1 cellular context compared by ENCODE assay signal in the genomic region with DNA sequence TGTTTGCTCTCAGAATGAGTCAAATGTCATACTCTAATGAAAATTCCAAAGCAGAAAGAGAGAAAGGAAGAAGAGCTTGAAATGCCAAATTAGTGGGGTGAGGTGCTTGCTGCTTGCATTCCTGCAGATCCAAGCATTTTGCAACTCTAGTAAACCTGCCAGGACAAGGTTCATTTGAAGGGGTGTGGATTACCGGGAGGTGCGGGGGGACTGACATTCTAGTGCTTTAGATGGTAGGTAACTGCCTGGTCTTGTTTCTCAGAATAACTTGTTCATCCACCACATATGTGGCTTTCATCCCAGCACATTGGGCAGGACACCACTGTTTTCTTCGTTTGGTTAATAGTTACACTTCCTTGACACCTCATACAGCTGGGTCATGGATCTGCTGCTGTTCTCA.
TF ChIP-seq lines count a peak whose summit lies in the region.

No MANE protein-coding gene starts in this region.

TF ChIP-seq in GM12878, 131 proteins besides CTCF, POLR2A, EP300 and RAD21 (continued from another document):
- TF ChIP-seq, protein P1, sequence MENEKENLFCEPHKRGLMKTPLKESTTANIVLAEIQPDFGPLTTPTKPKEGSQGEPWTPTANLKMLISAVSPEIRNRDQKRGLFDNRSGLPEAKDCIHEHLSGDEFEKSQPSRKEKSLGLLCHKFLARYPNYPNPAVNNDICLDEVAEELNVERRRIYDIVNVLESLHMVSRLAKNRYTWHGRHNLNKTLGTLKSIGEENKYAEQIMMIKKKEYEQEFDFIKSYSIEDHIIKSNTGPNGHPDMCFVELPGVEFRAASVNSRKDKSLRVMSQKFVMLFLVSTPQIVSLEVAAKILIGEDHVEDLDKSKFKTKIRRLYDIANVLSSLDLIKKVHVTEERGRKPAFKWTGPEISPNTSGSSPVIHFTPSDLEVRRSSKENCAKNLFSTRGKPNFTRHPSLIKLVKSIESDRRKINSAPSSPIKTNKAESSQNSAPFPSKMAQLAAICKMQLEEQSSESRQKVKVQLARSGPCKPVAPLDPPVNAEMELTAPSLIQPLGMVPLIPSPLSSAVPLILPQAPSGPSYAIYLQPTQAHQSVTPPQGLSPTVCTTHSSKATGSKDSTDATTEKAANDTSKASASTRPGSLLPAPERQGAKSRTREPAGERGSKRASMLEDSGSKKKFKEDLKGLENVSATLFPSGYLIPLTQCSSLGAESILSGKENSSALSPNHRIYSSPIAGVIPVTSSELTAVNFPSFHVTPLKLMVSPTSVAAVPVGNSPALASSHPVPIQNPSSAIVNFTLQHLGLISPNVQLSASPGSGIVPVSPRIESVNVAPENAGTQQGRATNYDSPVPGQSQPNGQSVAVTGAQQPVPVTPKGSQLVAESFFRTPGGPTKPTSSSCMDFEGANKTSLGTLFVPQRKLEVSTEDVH (IDR thresholded peaks at IDR 0.05; ENCODE audit: low read depth, partially characterized antibody): no peak
